ENCODE assay signal across 8 cellular contexts in genomic region chr13:96822900-96823299, GRCh38.
DNase-seq lines count a peak whose midpoint lies in the region; ATAC-seq and TF ChIP-seq lines count a peak whose summit lies in the region.

No MANE protein-coding gene starts in this region.

- no peak overlapping the region for H3K4me2 ChIP-seq in DND-41 (ENCODE audit: insufficient read depth, low read length)

- no peak for TF ChIP-seq EP300 in esophagus muscularis mucosa (IDR thresholded peaks at IDR 0.05)

- H3K4me1 ChIP-seq in DND-41 (ENCODE audit: insufficient read depth, low read length) (no peaks in the 10 kb centered on the region), HEK293 (ENCODE audit: control insufficient read depth, insufficient read depth, low read length) (no peaks in the 10 kb centered on the region), esophagus muscularis mucosa (no peaks in the 10 kb centered on the region)

- H3K79me2 ChIP-seq in DND-41 (ENCODE audit: insufficient read depth, low read length), result no peaks in the 10 kb centered on the region

- CTCF ChIA-PET in HEK293 (lab: Yijun Ruan, JAX), result interaction anchor here (0.6 to 1.3 kb wide), 4 partner anchors 9 to 803 kb away, joined by 3 to 7 read pairs (median 3); no protein-coding TSS in a partner anchor

- ATAC-seq in DND-41 (ENCODE audit: insufficient read depth, low read depth), result 0 out of 3 replicates have a peak, but pooled peaks have one; percentile 47
- ATAC-seq in left colon, result peak; percentile 98
- no peak for ATAC-seq in activated T-helper 17 cell treated with anti-CD3 and anti-CD28 coated beads, Interleukin-2, amount 50 U/mL, for 72 hours (replicated peaks)
- ATAC-seq in HG02970 (IDR thresholded peaks at IDR 0.05; ENCODE audit: low FRiP score, unreplicated experiment), result no peak

- H3K9me3 Mint-ChIP-seq in activated T-helper 17 cell treated with anti-CD3 and anti-CD28 coated beads, Interleukin-2, amount 50 U/mL, for 72 hours, result no peaks in the 10 kb centered on the region

- no peaks in the 10 kb centered on the region for H3K27me3 Mint-ChIP-seq in activated T-helper 17 cell treated with anti-CD3 and anti-CD28 coated beads, Interleukin-2, amount 50 U/mL, for 72 hours

- H3K36me3 ChIP-seq in DND-41 (ENCODE audit: insufficient read depth, low read length) (no peaks in the 10 kb centered on the region), HEK293 (ENCODE audit: control insufficient read depth in 2 of 2, insufficient read depth in 1 of 2, low read length in 2 of 2) (no peaks in the 10 kb centered on the region), esophagus muscularis mucosa (no peaks in the 10 kb centered on the region)

- H2AFZ ChIP-seq in DND-41 (ENCODE audit: low read depth, low read length), result no peak overlapping the region

- no peaks in the 10 kb centered on the region for H3K36me3 Mint-ChIP-seq in activated T-helper 17 cell treated with anti-CD3 and anti-CD28 coated beads, Interleukin-2, amount 50 U/mL, for 72 hours (ENCODE audit: low read depth)

- no peaks in the 10 kb centered on the region for H3K4me1 Mint-ChIP-seq in activated T-helper 17 cell treated with anti-CD3 and anti-CD28 coated beads, Interleukin-2, amount 50 U/mL, for 72 hours

- DNase-seq in DND-41 (no peak), SK-N-DZ (ENCODE audit: low spot score) (peak; percentile 71), left colon (peak in 1 of 2 donors; percentile 51), esophagus muscularis mucosa (ENCODE audit: extremely low spot score) (no peak)
- DNase-seq in activated CD4-positive, alpha-beta T cell treated with anti-CD3 and anti-CD28 coated beads, Interleukin-2, amount 50 U/mL, for 1 hour, result no peak

- no peak overlapping the region for H3K4me3 ChIP-seq in DND-41 (ENCODE audit: low read depth in 1 of 2, low read length in 2 of 2)
- no peak overlapping the region for H3K4me3 ChIP-seq in HEK293 (ENCODE audit: low read depth, low read length)
- H3K4me3 ChIP-seq in esophagus muscularis mucosa, result no peak overlapping the region

- no peak overlapping the region for H3K9ac ChIP-seq in DND-41 (ENCODE audit: low read depth, low read length)

- TF ChIP-seq CTCF in DND-41 (IDR thresholded peaks at IDR 0.05; ENCODE audit: borderline replicate concordance, extremely low read depth, low read length, poor library complexity, severe bottlenecking), result peak; percentile 28
- no peak for TF ChIP-seq CTCF in HEK293 (tag by site-specific recombination; IDR thresholded peaks at IDR 0.05)
- no peak for TF ChIP-seq CTCF in esophagus muscularis mucosa (IDR thresholded peaks at IDR 0.05)

- H3K27me3 ChIP-seq in DND-41 (ENCODE audit: insufficient read depth, low read length, poor library complexity), result no peaks in the 10 kb centered on the region
- H3K27me3 ChIP-seq in esophagus muscularis mucosa, result no peaks in the 10 kb centered on the region

- H3K9me3 ChIP-seq in DND-41 (ENCODE audit: insufficient read depth, low read length, severe bottlenecking) (no peaks in the 10 kb centered on the region), HEK293 (ENCODE audit: control insufficient read depth, insufficient read depth, low read depth, low read length) (no peaks in the 10 kb centered on the region), esophagus muscularis mucosa (no peaks in the 10 kb centered on the region)

- intact Hi-C loops in left colon (cut with DNase I, micrococcal nuclease) (no loop called here), esophagus muscularis mucosa (cut with DNase I) (no loop called here)

- no peak for TF ChIP-seq POLR2A in esophagus muscularis mucosa (IDR thresholded peaks at IDR 0.05; ENCODE audit: low read depth)

- H3K27ac Mint-ChIP-seq in activated T-helper 17 cell treated with anti-CD3 and anti-CD28 coated beads, Interleukin-2, amount 50 U/mL, for 72 hours, result no peak overlapping the region

- no peak overlapping the region for H3K4me3 Mint-ChIP-seq in activated T-helper 17 cell treated with anti-CD3 and anti-CD28 coated beads, Interleukin-2, amount 50 U/mL, for 72 hours

- POLR2A ChIA-PET in HEK293 (lab: Yijun Ruan, JAX), result no interaction called here

- no peaks in the 10 kb centered on the region for H4K20me1 ChIP-seq in DND-41 (ENCODE audit: insufficient read depth, low read length)

- H3K27ac ChIP-seq in DND-41 (ENCODE audit: low read length), result no peak overlapping the region
- no peak overlapping the region for H3K27ac ChIP-seq in HEK293 (ENCODE audit: extremely low read depth, low read depth, low read length)
- no peak overlapping the region for H3K27ac ChIP-seq in esophagus muscularis mucosa (replicated peaks in 1 of 4)

TF ChIP-seq in HEK293, 187 proteins besides CTCF, POLR2A, EP300 and RAD21:
- peak; percentile 24; the same call in 1 of the 2 replicates for TF ChIP-seq ZNF654 (tag by site-specific recombination; IDR thresholded peaks at IDR 0.05; ENCODE audit: low read depth)
- no peak for TF ChIP-seq ZNF341 (tag by site-specific recombination; IDR thresholded peaks at IDR 0.05; ENCODE audit: low read depth)

Comparison
In these comparisons a context has a peak if more than half of its experiments do, and no peak if none do; other contexts are left out.
1. ATAC-seq: peak in DND-41 (single experiment) and left colon (single experiment); none in activated T-helper 17 cell treated with anti-CD3 and anti-CD28 coated beads, Interleukin-2, amount 50 U/mL, for 72 hours (single experiment) and HG02970 (single experiment).